Comparison of ENCODE assay signal across 1 cellular context in genomic region chr18:8812631-8813030, GRCh38.
TF ChIP-seq lines count a peak whose summit lies in the region.

No MANE protein-coding gene starts in this region.

TF ChIP-seq in GM23338, 12 proteins besides CTCF, POLR2A, EP300 and RAD21 (continued from another document):
- no peak for TF ChIP-seq ZNF462 (CRISPR knock-in tag; IDR thresholded peaks at IDR 0.05)
- TF ChIP-seq POLR2AphosphoS5 (IDR thresholded peaks at IDR 0.05; ENCODE audit: low read depth): no peak
- TF ChIP-seq ETS1 (IDR thresholded peaks at IDR 0.05): no peak
- no peak for TF ChIP-seq ZNF114 (CRISPR knock-in tag; IDR thresholded peaks at IDR 0.05)
- TF ChIP-seq STAT1 (IDR thresholded peaks at IDR 0.05; ENCODE audit: unreplicated experiment): no peak
- no peak for TF ChIP-seq EZH2 (IDR thresholded peaks at IDR 0.05; ENCODE audit: low read depth, unreplicated experiment)
- TF ChIP-seq NANOG (IDR thresholded peaks at IDR 0.05; ENCODE audit: borderline replicate concordance): no peak
- TF ChIP-seq REST (IDR thresholded peaks at IDR 0.05; ENCODE audit: unreplicated experiment): no peak
- no peak for TF ChIP-seq CREB1 (CRISPR knock-in tag; IDR thresholded peaks at IDR 0.05; ENCODE audit: low read depth)
